In the genomic region with DNA sequence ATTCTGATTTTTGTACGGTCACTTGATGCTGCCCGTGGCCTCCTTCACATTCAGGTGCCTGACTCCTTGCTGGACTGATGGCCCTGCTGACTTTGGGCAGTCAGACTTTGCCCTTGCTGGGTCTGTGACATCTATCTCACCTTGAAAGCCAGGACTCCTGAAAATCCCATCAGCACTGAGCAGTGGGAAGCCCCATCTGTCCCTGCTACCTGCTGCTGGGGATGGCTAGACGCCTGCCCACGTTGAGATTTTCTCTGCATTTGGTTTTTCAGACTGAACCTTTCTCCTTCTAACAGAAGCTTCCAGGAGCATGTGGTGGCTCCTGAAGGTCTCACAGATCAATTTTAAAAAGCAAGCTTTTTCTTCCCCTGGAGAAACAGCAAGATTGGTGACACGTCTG, we compare ENCODE assay signal across 32 cellular contexts.
"Had no signal": no experiment of that assay in that cellular context is flagged by ENCODE, and none has a peak within 500 bp of the region (broad histone marks: within the 10 kb centered on the region; RNA-seq: fewer than 3 reads in every experiment).

No MANE protein-coding gene starts in this region.

- H3K36me3 Mint-ChIP-seq: activated naive CD4-positive, alpha-beta T cell treated with anti-CD3 and anti-CD28 coated beads, Interleukin-2, amount 10 ng/mL, durations not matched to agents 7 days and 5 days; activated naive CD4-positive, alpha-beta T cell treated with anti-CD3 and anti-CD28 coated beads, Interleukin-2, amount 50 U/mL, for 72 hours; activated naive CD8-positive, alpha-beta T cell treated with anti-CD3 and anti-CD28 coated beads, Interleukin-2, amount 10 ng/mL, durations not matched to agents 7 days and 5 days had no signal

- H3K27me3 ChIP-seq: ascending aorta, brain microvascular endothelial cell, colonic mucosa had no signal

- H3K4me1 ChIP-seq: ascending aorta, colonic mucosa, esophagus squamous epithelium, gastroesophageal sphincter, heart left ventricle had no signal

- H3K27ac ChIP-seq: ascending aorta, brain microvascular endothelial cell, colonic mucosa, epithelial cell of prostate, esophagus squamous epithelium, gastroesophageal sphincter, heart left ventricle, WERI-Rb-1 had no signal

- FAIRE-seq: bronchial epithelial cell, endothelial cell of umbilical vein had no signal

- H3K36me3 ChIP-seq: ascending aorta, brain microvascular endothelial cell, colonic mucosa, esophagus squamous epithelium, gastroesophageal sphincter, heart left ventricle, WERI-Rb-1 had no signal

- H3K9me3 ChIP-seq: ascending aorta, colonic mucosa, esophagus squamous epithelium, gastroesophageal sphincter, heart left ventricle had no signal

- H3K4me3 ChIP-seq: ascending aorta, colonic mucosa, esophagus squamous epithelium, gastroesophageal sphincter, heart left ventricle had no signal

- H3K4me3 Mint-ChIP-seq: activated B cell treated with CpG ODN at 0.5 μM for 24 hours; activated CD4-positive, alpha-beta memory T cell treated with anti-CD3 and anti-CD28 coated beads, Interleukin-2, amount 10 ng/mL, durations not matched to agents 7 days and 5 days; activated CD4-positive, alpha-beta T cell treated with anti-CD3 and anti-CD28 coated beads for 36 hours; activated CD4-positive, alpha-beta T cell treated with anti-CD3 and anti-CD28 coated beads, Interleukin-2, amount 10 ng/mL, durations not matched to agents 7 days and 5 days; activated naive CD4-positive, alpha-beta T cell treated with anti-CD3 and anti-CD28 coated beads, Interleukin-2, amount 10 ng/mL, durations not matched to agents 7 days and 5 days; activated naive CD8-positive, alpha-beta T cell treated with anti-CD3 and anti-CD28 coated beads, Interleukin-2, amount 10 ng/mL, durations not matched to agents 7 days and 5 days; activated T-cell treated with anti-CD3 and anti-CD28 coated beads, Interleukin-2, amount 50 U/mL, for 24 hours; activated T-cell treated with anti-CD3 and anti-CD28 coated beads, Interleukin-2, amount 50 U/mL, for 72 hours; central memory CD8-positive, alpha-beta T cell; T-helper 17 cell; T-helper 2 cell treated with Interferon-gamma antibody and Interleukin-4, amounts not matched to agents 5 μg/mL and 100 μg/mL, for 36 hours had no signal

- H3K27ac Mint-ChIP-seq: activated B cell treated with CpG ODN at 0.5 μM for 24 hours; activated CD4-positive, alpha-beta memory T cell treated with anti-CD3 and anti-CD28 coated beads, Interleukin-2, amount 10 ng/mL, durations not matched to agents 7 days and 5 days; activated CD4-positive, alpha-beta T cell treated with anti-CD3 and anti-CD28 coated beads for 36 hours; activated CD4-positive, alpha-beta T cell treated with anti-CD3 and anti-CD28 coated beads, Interleukin-2, amount 10 ng/mL, durations not matched to agents 7 days and 5 days; activated naive CD4-positive, alpha-beta T cell treated with anti-CD3 and anti-CD28 coated beads, Interleukin-2, amount 10 ng/mL, durations not matched to agents 7 days and 5 days; activated naive CD4-positive, alpha-beta T cell treated with anti-CD3 and anti-CD28 coated beads, Interleukin-2, amount 50 U/mL, for 72 hours; activated naive CD8-positive, alpha-beta T cell treated with anti-CD3 and anti-CD28 coated beads, Interleukin-2, amount 10 ng/mL, durations not matched to agents 7 days and 5 days; activated T-cell treated with anti-CD3 and anti-CD28 coated beads, Interleukin-2, amount 50 U/mL, for 24 hours; activated T-cell treated with anti-CD3 and anti-CD28 coated beads, Interleukin-2, amount 50 U/mL, for 72 hours; T-helper 17 cell; T-helper 2 cell treated with Interferon-gamma antibody and Interleukin-4, amounts not matched to agents 5 μg/mL and 100 μg/mL, for 36 hours had no signal

- H3K9me3 Mint-ChIP-seq: activated B cell treated with CpG ODN at 0.5 μM for 24 hours; activated CD4-positive, alpha-beta memory T cell treated with anti-CD3 and anti-CD28 coated beads, Interleukin-2, amount 10 ng/mL, durations not matched to agents 7 days and 5 days; activated CD4-positive, alpha-beta T cell treated with anti-CD3 and anti-CD28 coated beads, Interleukin-2, amount 10 ng/mL, durations not matched to agents 7 days and 5 days; activated naive CD4-positive, alpha-beta T cell treated with anti-CD3 and anti-CD28 coated beads, Interleukin-2, amount 10 ng/mL, durations not matched to agents 7 days and 5 days; activated naive CD8-positive, alpha-beta T cell treated with anti-CD3 and anti-CD28 coated beads, Interleukin-2, amount 10 ng/mL, durations not matched to agents 7 days and 5 days; activated T-cell treated with anti-CD3 and anti-CD28 coated beads, Interleukin-2, amount 50 U/mL, for 24 hours; activated T-cell treated with anti-CD3 and anti-CD28 coated beads, Interleukin-2, amount 50 U/mL, for 72 hours; central memory CD8-positive, alpha-beta T cell; T-helper 2 cell treated with Interferon-gamma antibody and Interleukin-4, amounts not matched to agents 5 μg/mL and 100 μg/mL, for 36 hours had no signal

- H3K4me1 Mint-ChIP-seq: activated B cell treated with CpG ODN at 0.5 μM for 24 hours; activated CD4-positive, alpha-beta T cell treated with anti-CD3 and anti-CD28 coated beads for 36 hours; central memory CD8-positive, alpha-beta T cell had no signal

- DNase-seq: activated B cell treated with CpG ODN at 0.5 μM for 24 hours; activated CD4-positive, alpha-beta memory T cell treated with anti-CD3 and anti-CD28 coated beads, Interleukin-2, amount 10 ng/mL, durations not matched to agents 7 days and 5 days; activated CD4-positive, alpha-beta T cell treated with anti-CD3 and anti-CD28 coated beads for 36 hours; activated CD4-positive, alpha-beta T cell treated with anti-CD3 and anti-CD28 coated beads, Interleukin-2, amount 10 ng/mL, durations not matched to agents 7 days and 5 days; activated CD4-positive, alpha-beta T cell treated with anti-CD3 and anti-CD28 coated beads, Interleukin-2, amount 50 U/mL, for 4 hours; activated CD4-positive, CD25-positive, alpha-beta regulatory T cell treated with anti-CD3 and anti-CD28 coated beads, Interleukin-2, amount 50 U/mL, for 72 hours; activated CD8-positive, alpha-beta memory T cell treated with anti-CD3 and anti-CD28 coated beads, Interleukin-2, amount 50 U/mL, for 48 hours; activated gamma-delta T cell; activated naive CD4-positive, alpha-beta T cell; activated naive CD4-positive, alpha-beta T cell treated with anti-CD3 and anti-CD28 coated beads, Interleukin-2, amount 10 ng/mL, durations not matched to agents 7 days and 5 days; activated naive CD8-positive, alpha-beta T cell treated with anti-CD3 and anti-CD28 coated beads, Interleukin-2, amount 10 ng/mL, durations not matched to agents 7 days and 5 days; activated T-cell treated with anti-CD3 and anti-CD28 coated beads for 4 hours; activated T-cell treated with anti-CD3 and anti-CD28 coated beads, Interleukin-2, amount 50 U/mL, for 24 hours; activated T-cell treated with anti-CD3 and anti-CD28 coated beads, Interleukin-2, amount 50 U/mL, for 72 hours; brain microvascular endothelial cell; colonic mucosa; effector CD8-positive, alpha-beta T cell; esophagus squamous epithelium; foreskin melanocyte; heart left ventricle; T-helper 1 cell; T-helper 17 cell; T1000; WERI-Rb-1 had no signal
